Comparison of ENCODE assay signal across 34 cellular contexts in the genomic region with DNA sequence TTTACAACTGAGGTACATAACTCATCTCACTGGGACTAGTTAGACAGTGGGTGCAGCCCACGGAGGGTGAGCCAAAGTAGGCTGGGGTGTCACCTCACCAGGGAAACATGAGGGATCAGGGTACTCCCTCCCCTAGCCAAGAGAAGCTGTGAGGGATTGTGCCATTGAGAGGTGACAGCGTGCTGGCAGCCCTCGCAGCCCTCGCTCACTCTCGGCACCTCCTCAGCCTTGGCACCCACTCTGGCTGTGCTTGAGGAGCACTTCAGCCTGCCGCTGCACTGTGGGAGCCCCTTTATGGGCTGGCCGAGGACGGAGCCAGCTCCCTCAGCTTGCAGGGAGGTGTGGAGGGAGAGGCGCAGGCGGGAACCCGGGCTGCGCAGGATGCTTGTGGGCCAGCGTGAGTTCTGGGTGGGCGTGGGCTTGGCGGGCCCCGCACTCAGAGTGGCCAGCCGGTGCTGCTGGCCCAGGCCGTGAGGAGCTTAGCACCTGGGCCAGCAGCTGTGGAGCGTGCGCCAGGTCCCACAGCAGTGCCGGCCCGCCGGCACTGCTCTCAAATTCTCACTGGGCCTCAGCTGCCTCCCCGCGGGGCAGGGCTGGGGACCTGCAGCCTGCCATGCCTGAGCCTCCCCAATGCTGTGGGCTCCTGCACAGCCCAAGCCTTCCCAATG. TPM values are rescaled to one million over a fixed set of nuclear protein-coding genes. Genes with fewer than 3 reads are reported as not detected.
"Had no signal": no experiment of that assay in that cellular context is flagged by ENCODE, and none has a peak within 500 bp of the region (broad histone marks: within the 10 kb centered on the region; RNA-seq: fewer than 3 reads in every experiment).

No MANE protein-coding gene starts in this region.

- DNase-seq: activated CD4-positive, alpha-beta memory T cell treated with anti-CD3 and anti-CD28 coated beads, Interleukin-2, amount 10 ng/mL, durations not matched to agents 7 days and 5 days; activated CD4-positive, alpha-beta T cell treated with anti-CD3 and anti-CD28 coated beads for 1 hour; activated CD4-positive, alpha-beta T cell treated with anti-CD3 and anti-CD28 coated beads for 48 hours; activated CD4-positive, CD25-positive, alpha-beta regulatory T cell; activated CD8-positive, alpha-beta memory T cell treated with anti-CD3 and anti-CD28 coated beads for 24 hours; activated CD8-positive, alpha-beta memory T cell treated with anti-CD3 and anti-CD28 coated beads, Interleukin-2, amount 10 ng/mL, durations not matched to agents 7 days and 5 days; activated CD8-positive, alpha-beta memory T cell treated with anti-CD3 and anti-CD28 coated beads, Interleukin-2, amount 50 U/mL, for 48 hours; activated effector memory CD4-positive, alpha-beta T cell treated with Interleukin-2 at 50 U/mL for 16 hours; activated naive CD4-positive, alpha-beta T cell treated with anti-CD3 and anti-CD28 coated beads, Interleukin-2, amount 10 ng/mL, durations not matched to agents 7 days and 5 days; activated naive CD8-positive, alpha-beta T cell treated with anti-CD3 and anti-CD28 coated beads, Interleukin-2, amount 50 U/mL, for 24 hours; activated T-cell treated with anti-CD3 and anti-CD28 coated beads, Interleukin-2, amount 50 U/mL, for 48 hours; anterior cingulate cortex; caudate nucleus; MM.1S; MV-4-11; NCI-H1092; NCI-H1417; NCI-H146; NCI-H187; NCI-H2081; NCI-H2171 treated with DMSO at 0.1 percent for 48 hours; NCI-H2227 treated with DMSO at 0.1 percent for 48 hours; NCI-H446; NCI-H69; PC-9; SHP77; SJCRH30; T1000; WERI-Rb-1 had no signal

- H2AFZ ChIP-seq: PC-9 had no signal

- H3K9ac ChIP-seq: KMS-11 had no signal

- H3K27me3 ChIP-seq: SJCRH30 had no signal

- ATAC-seq: activated CD8-positive, alpha-beta memory T cell treated with anti-CD3 and anti-CD28 coated beads, Interleukin-2, amount 10 ng/mL, durations not matched to agents 7 days and 5 days; activated naive CD8-positive, alpha-beta T cell treated with anti-CD3 and anti-CD28 coated beads, Interleukin-2, amount 50 U/mL, for 24 hours had no signal

- H3K9me3 ChIP-seq: SJCRH30 had no signal

- H3K4me3 ChIP-seq: PC-9, SJCRH30, SK-N-MC had no signal

- FAIRE-seq: bronchial epithelial cell had no signal

- H3K4me1 ChIP-seq: SJCRH30 had no signal

- H3K36me3 ChIP-seq: SJCRH30, WERI-Rb-1 had no signal

- H3K27ac ChIP-seq: KMS-11, PC-9, SJCRH30, SK-N-MC, WERI-Rb-1 had no signal

- H3K4me2 ChIP-seq: KMS-11, PC-9 had no signal

RNA-seq across cellular contexts. Expression of a gene that starts 44.5 kb away (rescaled TPM):
- total RNA-seq: LHCN-M2, OCI-LY7, SJCRH30 had no signal
